Comparison of ENCODE assay signal across 8 cellular contexts in the genomic region with DNA sequence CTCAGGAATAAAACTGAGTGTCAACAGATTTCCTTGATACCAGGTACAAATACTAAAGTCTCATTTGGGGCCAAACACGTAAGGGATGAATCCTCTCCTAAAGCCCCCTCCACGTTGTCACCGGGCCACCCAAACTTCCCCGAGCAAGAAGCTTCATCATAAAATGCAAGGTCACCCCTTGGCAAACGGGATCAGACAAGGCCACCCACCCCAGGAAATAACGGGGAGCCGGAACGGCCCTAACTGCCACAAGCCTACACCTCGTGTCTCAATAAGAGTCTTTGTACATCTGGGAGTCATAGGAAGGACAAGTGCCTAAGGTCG. TPM values are rescaled to one million over a fixed set of nuclear protein-coding genes. Genes with fewer than 3 reads are reported as not detected.
DNase-seq lines count a peak whose midpoint lies in the region; ATAC-seq, FAIRE-seq and TF ChIP-seq lines count a peak whose summit lies in the region.

No MANE protein-coding gene starts in this region.

- peak overlapping the region; percentile 83 to 97 for H3K27ac ChIP-seq in A549
- H3K27ac ChIP-seq in HUES64 (ENCODE audit: low read depth, low read length) = peak overlapping the region; percentile 95

- no peaks in the 10 kb centered on the region for H3K27me3 Mint-ChIP-seq in chondrocyte (ENCODE audit: low read depth)

- peak overlapping the region; percentile 93 for H3K4me3 Mint-ChIP-seq in chondrocyte (ENCODE audit: unreplicated experiment)

- peak overlapping the region; percentile 95 for H3K27ac Mint-ChIP-seq in chondrocyte (ENCODE audit: unreplicated experiment)

- no peaks in the 10 kb centered on the region for H3K9me3 ChIP-seq in A549
- H3K9me3 ChIP-seq in HUES64 (ENCODE audit: insufficient read depth, low read depth, low read length) = no peaks in the 10 kb centered on the region
- no peaks in the 10 kb centered on the region for H3K9me3 ChIP-seq in mononuclear cell (ENCODE audit: low read depth, low read length)

- DNase-seq in A549 (ENCODE audit: low read depth in 1 of 2, low spot score in 1 of 2) = no peak
- DNase-seq in chondrocyte (ENCODE audit: low spot score) = no peak
- no peak for DNase-seq in mucosa of gallbladder (ENCODE audit: low spot score)
- no peak for DNase-seq in Kasumi-1 (lab: John Stamatoyannopoulos, UW)
- no peak for DNase-seq in midbrain (lab: John Stamatoyannopoulos, UW)

- H3K9me3 Mint-ChIP-seq in chondrocyte (ENCODE audit: low read depth) = no peaks in the 10 kb centered on the region

- H3K27me3 ChIP-seq in HUES64 (ENCODE audit: insufficient read depth, low read length) (no peaks in the 10 kb centered on the region), mononuclear cell (ENCODE audit: insufficient read depth, low read length) (no peaks in the 10 kb centered on the region)

- CTCF ChIA-PET in A549 (lab: Yijun Ruan, JAX) = interaction anchor here (2.1 to 3.5 kb wide), 3 partner anchors 14 to 224 kb away, joined by 7 to 20 read pairs (median 16); a partner anchor contains a TSS

- H3K36me3 ChIP-seq in HUES64 (ENCODE audit: insufficient read depth, low read length) = peaks cover 52% of the 10 kb centered on the region

- peak overlapping the region; percentile 100 for H3K9ac ChIP-seq in HUES64 (ENCODE audit: low read depth, low read length)

- TF ChIP-seq POLR2A in A549 (IDR thresholded peaks at IDR 0.05; ENCODE audit: low read length) = no peak

- H3K4me3 ChIP-seq in A549 (peak overlapping the region; percentile 96), HUES64 (ENCODE audit: low read length) (peak overlapping the region; percentile 100), mononuclear cell (ENCODE audit: low read length) (peak overlapping the region; percentile 98)

- ATAC-seq in A549 = no peak
- ATAC-seq in HG02678 (IDR thresholded peaks at IDR 0.05; ENCODE audit: unreplicated experiment) = no peak

- no peak for TF ChIP-seq RAD21 in A549 (conservative IDR thresholded peaks at IDR 0.05 in 1 of 2, IDR thresholded peaks at IDR 0.05 in 1 of 2)

- H3K4me1 Mint-ChIP-seq in chondrocyte (ENCODE audit: low read depth) = peaks cover 55% of the 10 kb centered on the region

- TF ChIP-seq CTCF in A549 (IDR thresholded peaks at IDR 0.05) (no peak), chondrocyte (IDR thresholded peaks at IDR 0.05) (no peak)

- POLR2A ChIA-PET in A549 (lab: Yijun Ruan, JAX) = interaction anchor here (0.6 to 5.1 kb wide), 4 partner anchors 15 to 222 kb away, joined by 3 to 60 read pairs (median 4); a partner anchor contains a TSS

- no peak for TF ChIP-seq EP300 in A549 (IDR thresholded peaks at IDR 0.05)

- H3K4me2 ChIP-seq in A549 = peak overlapping the region; percentile 91

- FAIRE-seq in A549 (lab: Jason Lieb, UNC) = no peak

- H3K4me1 ChIP-seq in A549 (peaks cover 26% of the 10 kb centered on the region; the same call in 2 of the 3 replicates), HUES64 (ENCODE audit: insufficient read depth, low read length) (peaks cover 18% of the 10 kb centered on the region), mononuclear cell (ENCODE audit: insufficient read depth, low read length) (peaks cover 50% of the 10 kb centered on the region)

- H3K36me3 Mint-ChIP-seq in chondrocyte (ENCODE audit: low read depth) = peaks cover 37% of the 10 kb centered on the region

- 1% methylated on average over 9 of the region's 10 CpGs for WGBS in A549 (ENCODE audit: missing lambda C conversion rate)
- 2% methylated on average over 10 of the region's 10 CpGs for WGBS in HUES64

TF ChIP-seq in A549, 52 proteins besides CTCF, POLR2A, EP300 and RAD21:
- TF ChIP-seq, protein P1, sequence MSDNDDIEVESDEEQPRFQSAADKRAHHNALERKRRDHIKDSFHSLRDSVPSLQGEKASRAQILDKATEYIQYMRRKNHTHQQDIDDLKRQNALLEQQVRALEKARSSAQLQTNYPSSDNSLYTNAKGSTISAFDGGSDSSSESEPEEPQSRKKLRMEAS (IDR thresholded peaks at IDR 0.05) = no peak; the same call in 1 of the 2 replicates
- TF ChIP-seq HDAC2 (IDR thresholded peaks at IDR 0.05) = no peak
- TF ChIP-seq POLR2AphosphoS2 (conservative IDR thresholded peaks at IDR 0.05; ENCODE audit: low read length) = no peak

RNA-seq across cellular contexts. Expression of a gene that starts 0.7 kb away (rescaled TPM):
- polyA plus RNA-seq in A549 (2011; rRNA removed) (526 and 680 TPM in 2 replicates), A549 (2017; fragmentation: RNase III; extraction: RNeasy Plus Mini Kit Qiagen cat#74134 plus additional on column Dnase treatment) (971 to 1,113 TPM (median 999 TPM) in 3 replicates)
- polyA plus RNA-seq in A549 (2012; cell fraction: cytosol; rRNA removed) = 739 and 972 TPM in 2 replicates
- polyA plus RNA-seq in A549 (2012; cell fraction: nucleus; rRNA removed) = 944 and 1,422 TPM in 2 replicates
- 645 and 954 TPM in 2 replicates for polyA minus RNA-seq in A549 (2011; rRNA and poly(A)+ RNA removed)
- 1,689 TPM for polyA plus RNA-seq in HUES64 (2013, experiment 1 of 2)
- polyA plus RNA-seq in HUES64 (2013, experiment 2 of 2) = 1,793 TPM
- total RNA-seq in chondrocyte (2,036 to 2,432 TPM (median 2,370 TPM) in 3 replicates), mononuclear cell (1,886 TPM), mucosa of gallbladder (2,245 TPM)

RNA-seq across cellular contexts. Expression of a gene that starts 13.6 kb away (rescaled TPM):
- polyA plus RNA-seq in A549 (2011; rRNA removed) (30.4 and 33.0 TPM in 2 replicates), A549 (2017; fragmentation: RNase III; extraction: RNeasy Plus Mini Kit Qiagen cat#74134 plus additional on column Dnase treatment) (54.7 to 61.8 TPM (median 54.9 TPM) in 3 replicates)
- 80.8 and 92.4 TPM in 2 replicates for polyA plus RNA-seq in A549 (2012; cell fraction: cytosol; rRNA removed)
- 89.4 and 104 TPM in 2 replicates for polyA plus RNA-seq in A549 (2012; cell fraction: nucleus; rRNA removed)
- polyA minus RNA-seq in A549 (2011; rRNA and poly(A)+ RNA removed) = 44.8 and 49.2 TPM in 2 replicates
- polyA plus RNA-seq in HUES64 (2013, experiment 1 of 2) = 42.6 TPM
- 41.9 TPM for polyA plus RNA-seq in HUES64 (2013, experiment 2 of 2)
- total RNA-seq in chondrocyte (131 to 185 TPM (median 170 TPM) in 3 replicates), mononuclear cell (17.8 TPM), mucosa of gallbladder (113 TPM)

RNA-seq across cellular contexts. Expression of a gene that starts 23.0 kb away (rescaled TPM):
- polyA plus RNA-seq in A549 (2011; rRNA removed) (4.5 and 5.2 TPM in 2 replicates), A549 (2017; fragmentation: RNase III; extraction: RNeasy Plus Mini Kit Qiagen cat#74134 plus additional on column Dnase treatment) (10.6 to 12.8 TPM (median 11.3 TPM) in 3 replicates)
- 8.6 and 11.9 TPM in 2 replicates for polyA plus RNA-seq in A549 (2012; cell fraction: cytosol; rRNA removed)
- 17.1 and 17.4 TPM in 2 replicates for polyA plus RNA-seq in A549 (2012; cell fraction: nucleus; rRNA removed)
- 8.8 and 10.8 TPM in 2 replicates for polyA minus RNA-seq in A549 (2011; rRNA and poly(A)+ RNA removed)
- 26.4 TPM for polyA plus RNA-seq in HUES64 (2013, experiment 1 of 2)
- polyA plus RNA-seq in HUES64 (2013, experiment 2 of 2) = 23.3 TPM
- total RNA-seq in chondrocyte (26.3 to 29.7 TPM (median 26.7 TPM) in 3 replicates), mononuclear cell (12.0 TPM), mucosa of gallbladder (31.9 TPM)

RNA-seq across cellular contexts. Expression of a gene that starts 51.7 kb away (rescaled TPM):
- not detected in 2 replicates for polyA plus RNA-seq in A549 (2011; rRNA removed)
- not detected in 2 replicates for polyA plus RNA-seq in A549 (2012; cell fraction: cytosol; rRNA removed)
- not detected in 2 replicates for polyA plus RNA-seq in A549 (2012; cell fraction: nucleus; rRNA removed)
- not detected in 3 replicates for polyA plus RNA-seq in A549 (2017; fragmentation: RNase III; extraction: RNeasy Plus Mini Kit Qiagen cat#74134 plus additional on column Dnase treatment)
- polyA minus RNA-seq in A549 (2011; rRNA and poly(A)+ RNA removed) = not detected in 2 replicates
- polyA plus RNA-seq in HUES64 (2013, experiment 1 of 2) = 40.9 TPM
- polyA plus RNA-seq in HUES64 (2013, experiment 2 of 2) = 38.4 TPM
- total RNA-seq in chondrocyte = not detected in 3 replicates
- not detected for total RNA-seq in mononuclear cell
- total RNA-seq in mucosa of gallbladder = not detected
